ENCODE assay signal across 17 cellular contexts in genomic region chr1:188237573-188238353, GRCh38.
DNase-seq lines count a peak whose midpoint lies in the region; ATAC-seq and TF ChIP-seq lines count a peak whose summit lies in the region.
"Had no signal": no experiment of that assay in that cellular context is flagged by ENCODE, and none has a peak within 500 bp of the region (broad histone marks: within the 10 kb centered on the region; RNA-seq: fewer than 3 reads in every experiment).

No MANE protein-coding gene starts in this region.

- 57% methylated on average over 2 of the region's 2 CpGs for WGBS in right cardiac atrium

- POLR2A ChIA-PET in Panc1 (lab: Charles Lee) = no interaction called here

- ATAC-seq in GM18868 (IDR thresholded peaks at IDR 0.05; ENCODE audit: unreplicated experiment) (peak; percentile 38), Panc1 (peak; percentile 58), right cardiac atrium (no peak), HG02981 (IDR thresholded peaks at IDR 0.05; ENCODE audit: unreplicated experiment) (no peak)
- ATAC-seq: body of pancreas had no signal

- no TSS peak for BruUV-seq in Panc1 (replicated peaks; lab: Mats Ljungman, UMichigan)

- TF ChIP-seq CTCF in Panc1 (IDR thresholded peaks at IDR 0.05) (no peak), cardiac fibroblast (IDR thresholded peaks at IDR 0.05; ENCODE audit: low read depth, low read length) (no peak), neural cell (IDR thresholded peaks at IDR 0.05; ENCODE audit: poor library complexity, severe bottlenecking) (no peak)

- H3K4me1 ChIP-seq in Panc1 (ENCODE audit: control insufficient read depth, insufficient read depth, low read length) = peaks cover 3% of the 10 kb centered on the region; the same call in 1 of the 2 replicates
- H3K4me1 ChIP-seq in right cardiac atrium (ENCODE audit: control insufficient read depth, insufficient read depth, low read length) = no peaks in the 10 kb centered on the region
- H3K4me1 ChIP-seq: BE2C, body of pancreas, SJCRH30, thyroid gland had no signal

- no peaks in the 10 kb centered on the region for H3K9me2 ChIP-seq in neural cell (ENCODE audit: insufficient read depth, low read length)

- no peaks in the 10 kb centered on the region for H3K27me3 ChIP-seq in Panc1 (ENCODE audit: control insufficient read depth, insufficient read depth, low read length)
- no peaks in the 10 kb centered on the region for H3K27me3 ChIP-seq in neural cell (ENCODE audit: insufficient read depth, low read depth, low read length)
- H3K27me3 ChIP-seq in right cardiac atrium (ENCODE audit: control insufficient read depth, insufficient read depth) = no peaks in the 10 kb centered on the region
- H3K27me3 ChIP-seq: BE2C, body of pancreas, SJCRH30, thyroid gland had no signal

- H3K4me3 ChIP-seq in Panc1 (ENCODE audit: low read depth in 2 of 2, low read length in 2 of 2) (no peak overlapping the region), cardiac fibroblast (replicated peaks in 1 of 2; ENCODE audit: low read depth in 2 of 2, low read length in 2 of 2) (no peak overlapping the region), neural cell (ENCODE audit: low read length) (no peak overlapping the region), right cardiac atrium (ENCODE audit: low read length) (no peak overlapping the region)
- H3K4me3 ChIP-seq: body of pancreas, SJCRH30, thyroid gland had no signal

- no peaks in the 10 kb centered on the region; the same call in 1 of the 2 replicates for H3K9me3 ChIP-seq in Panc1 (ENCODE audit: control insufficient read depth, insufficient read depth, low read depth, low read length)
- no peaks in the 10 kb centered on the region for H3K9me3 ChIP-seq in neural cell (ENCODE audit: low read length)
- H3K9me3 ChIP-seq in right cardiac atrium (ENCODE audit: control insufficient read depth, low read length) = no peaks in the 10 kb centered on the region
- H3K9me3 ChIP-seq: BE2C, body of pancreas, SJCRH30, thyroid gland had no signal

- no peak overlapping the region for H3K4me2 ChIP-seq in neural cell (ENCODE audit: low read length)

- no peaks in the 10 kb centered on the region for H4K20me1 ChIP-seq in neural cell (ENCODE audit: insufficient read depth)

- TF ChIP-seq RAD21 in neural cell (conservative IDR thresholded peaks at IDR 0.05) = no peak

- H3K36me3 ChIP-seq in Panc1 (ENCODE audit: control insufficient read depth, insufficient read depth, low read length) = no peaks in the 10 kb centered on the region
- no peaks in the 10 kb centered on the region for H3K36me3 ChIP-seq in neural cell (ENCODE audit: insufficient read depth, low read length)
- H3K36me3 ChIP-seq: BE2C, SJCRH30, thyroid gland had no signal

- H3K9ac ChIP-seq in neural cell (ENCODE audit: low read length) = no peak overlapping the region

- no peak overlapping the region for H2AFZ ChIP-seq in neural cell (ENCODE audit: low read depth, low read length)

- in situ Hi-C loops in Panc1 (cut with HindIII; ENCODE audit: low pct_unique_long_range_greater_than_20kb, low sequenced_read_pairs) = no loop called here

- no peaks in the 10 kb centered on the region for H3K79me2 ChIP-seq in neural cell (replicated peaks; ENCODE audit: insufficient read depth, low read length)

- no peaks in the 10 kb centered on the region for H3F3A ChIP-seq in neural cell (ENCODE audit: insufficient read depth, low read length, poor library complexity, severe bottlenecking)

- peak; percentile 28 for DNase-seq in Panc1 (ENCODE audit: low read depth, low spot score)
- DNase-seq in cardiac fibroblast (ENCODE audit: low read depth in 2 of 2) = peak; percentile 6 to 69
- DNase-seq in right cardiac atrium = no peak
- no peak for DNase-seq in activated CD4-positive, CD25-positive, alpha-beta regulatory T cell treated with anti-CD3 and anti-CD28 coated beads, Interleukin-2, amount 50 U/mL, for 72 hours
- DNase-seq in putamen (ENCODE audit: low spot score) = no peak
- DNase-seq: activated CD4-positive, alpha-beta memory T cell treated with anti-CD3 and anti-CD28 coated beads, Interleukin-2, amount 10 ng/mL, durations not matched to agents 7 days and 5 days; BE2C; body of pancreas; head of caudate nucleus; KG1; NCI-H2029; posterior cingulate gyrus; SJCRH30; thyroid gland had no signal

- H3K27ac ChIP-seq in Panc1 (ENCODE audit: low read length) (no peak overlapping the region), neural cell (ENCODE audit: low read length) (no peak overlapping the region), right cardiac atrium (ENCODE audit: low read length) (no peak overlapping the region)
- H3K27ac ChIP-seq: body of pancreas, SJCRH30, thyroid gland had no signal

- intact Hi-C loops in Panc1 (cut with micrococcal nuclease; ENCODE audit: unreplicated experiment) (no loop called here), right cardiac atrium (cut with DNase I) (no loop called here)

- TF ChIP-seq EP300 in neural cell (conservative IDR thresholded peaks at IDR 0.05; ENCODE audit: poor library complexity, severe bottlenecking) = peak; percentile 56

- CTCF ChIA-PET in Panc1 (lab: Charles Lee) = no interaction called here

TF ChIP-seq in neural cell, 6 proteins besides CTCF, POLR2A, EP300 and RAD21:
- TF ChIP-seq EZH2 (IDR thresholded peaks at IDR 0.05; ENCODE audit: borderline replicate concordance, insufficient read depth, low read length, poor library complexity, severe bottlenecking) (no peak), REST (IDR thresholded peaks at IDR 0.05; ENCODE audit: borderline replicate concordance) (peak; percentile 75)
TF ChIP-seq in neural cell: peak in this region for 1.

Comparison
In these comparisons a context has a peak if more than half of its experiments do, and no peak if none do; other contexts are left out.
1. ATAC-seq: peak in GM18868 (single experiment) and Panc1 (single experiment); none in right cardiac atrium (0 of 2) and HG02981 (single experiment).
2. DNase-seq: peak in Panc1 (single experiment) and cardiac fibroblast (2 of 2); none in right cardiac atrium (0 of 3), activated CD4-positive, CD25-positive, alpha-beta regulatory T cell treated with anti-CD3 and anti-CD28 coated beads, Interleukin-2, amount 50 U/mL, for 72 hours (single experiment) and putamen (single experiment).